Comparison of ENCODE assay signal across 27 cellular contexts in genomic region chr1:33261344-33261743, GRCh38. TPM values are rescaled to one million over a fixed set of nuclear protein-coding genes. Genes with fewer than 3 reads are reported as not detected.
DNase-seq lines count a peak whose midpoint lies in the region; ATAC-seq and TF ChIP-seq lines count a peak whose summit lies in the region.
"Had no signal": no experiment of that assay in that cellular context is flagged by ENCODE, and none has a peak within 500 bp of the region (broad histone marks: within the 10 kb centered on the region; RNA-seq: fewer than 3 reads in every experiment).

No MANE protein-coding gene starts in this region.

- no peaks in the 10 kb centered on the region for H3K27me3 Mint-ChIP-seq in endodermal cell (ENCODE audit: insufficient read depth)
- H3K27me3 Mint-ChIP-seq: central memory CD8-positive, alpha-beta T cell had no signal

- peaks cover 15% of the 10 kb centered on the region for H3K36me3 Mint-ChIP-seq in endodermal cell (ENCODE audit: low read depth)
- H3K36me3 Mint-ChIP-seq: WTC11 had no signal

- H3K4me3 Mint-ChIP-seq in endodermal cell, result no peak overlapping the region
- H3K4me3 Mint-ChIP-seq: central memory CD8-positive, alpha-beta T cell; H9; WTC11 had no signal

- H4K20me1 ChIP-seq in osteoblast (ENCODE audit: insufficient read depth, low read length), result peaks cover 53% of the 10 kb centered on the region

- intact Hi-C loops in adrenal gland (cut with DNase I), result no loop called here

- H3K27ac ChIP-seq in HUES48 (ENCODE audit: low read depth, low read length) (peak overlapping the region; percentile 12), adrenal gland (peak overlapping the region in 3 of 5 donors; percentile 47 to 64 (median 56)), endodermal cell (ENCODE audit: low read depth, low read length) (peak overlapping the region; percentile 92), osteoblast (ENCODE audit: low read depth, low read length) (no peak overlapping the region)
- H3K27ac ChIP-seq: gastrocnemius medialis, KMS-11, pancreas, SK-N-MC had no signal

- H3K9me3 Mint-ChIP-seq in endodermal cell, result no peaks in the 10 kb centered on the region
- H3K9me3 Mint-ChIP-seq: central memory CD8-positive, alpha-beta T cell; H9; WTC11 had no signal

- H3K9ac ChIP-seq in HUES48 (ENCODE audit: low read depth, low read length) (no peak overlapping the region), endodermal cell (ENCODE audit: extremely low read depth, low read length, poor library complexity, severe bottlenecking) (no peak overlapping the region)
- H3K9ac ChIP-seq: KMS-11 had no signal

- no peaks in the 10 kb centered on the region for H3K27me3 ChIP-seq in HUES48 (ENCODE audit: control insufficient read depth, insufficient read depth, low read length)
- H3K27me3 ChIP-seq in adrenal gland, result no peaks in the 10 kb centered on the region
- no peaks in the 10 kb centered on the region for H3K27me3 ChIP-seq in endodermal cell (ENCODE audit: control insufficient read depth, insufficient read depth, low read length, poor library complexity, severe bottlenecking)
- no peaks in the 10 kb centered on the region for H3K27me3 ChIP-seq in osteoblast (ENCODE audit: insufficient read depth, low read length)
- H3K27me3 ChIP-seq: gastrocnemius medialis, pancreas had no signal

- H3K4me1 ChIP-seq in HUES48 (ENCODE audit: control insufficient read depth, insufficient read depth, low read length), result peaks cover 12% of the 10 kb centered on the region
- peaks cover 24 to 47% of the 10 kb centered on the region in 2 donors for H3K4me1 ChIP-seq in adrenal gland (replicated peaks in 1 of 2)
- H3K4me1 ChIP-seq in endodermal cell (ENCODE audit: control insufficient read depth, insufficient read depth, low read length), result peaks cover 23% of the 10 kb centered on the region
- H3K4me1 ChIP-seq in osteoblast (ENCODE audit: insufficient read depth, low read length), result peaks cover 20% of the 10 kb centered on the region

- TF ChIP-seq CTCF in adrenal gland (IDR thresholded peaks at IDR 0.05) (no peak), endodermal cell (conservative IDR thresholded peaks at IDR 0.05) (no peak), osteoblast (IDR thresholded peaks at IDR 0.05; ENCODE audit: extremely low read depth, low read depth, low read length) (no peak)

- peak in 6 of 7 donors; percentile 55 to 76 (median 66) for DNase-seq in adrenal gland
- DNase-seq in endodermal cell, result no peak
- DNase-seq in osteoblast (ENCODE audit: insufficient read length, low spot score, missing footprints), result peak; percentile 70
- no peak for DNase-seq in middle frontal gyrus (ENCODE audit: extremely low spot score, low spot score)
- no peak for DNase-seq in inferior parietal cortex (ENCODE audit: extremely low spot score)
- DNase-seq: activated CD4-positive, alpha-beta T cell treated with anti-CD3 and anti-CD28 coated beads, Interleukin-2, amount 50 U/mL, for 48 hours; activated gamma-delta T cell; C1 segment of cervical spinal cord; Calu3; erythroblast; gastrocnemius medialis; H9; kidney; mammary epithelial cell; MV-4-11; NCI-H1694; NCI-H526 treated with DMSO at 0.1 percent for 48 hours; pancreas had no signal

- peaks cover 36% of the 10 kb centered on the region for H3K4me1 Mint-ChIP-seq in endodermal cell

- no peak overlapping the region for H3K4me2 ChIP-seq in osteoblast (ENCODE audit: insufficient read depth, low read length)
- H3K4me2 ChIP-seq: KMS-11 had no signal

- no peak for TF ChIP-seq POLR2A in adrenal gland (IDR thresholded peaks at IDR 0.05)

- no peak for ATAC-seq in HG03571 (IDR thresholded peaks at IDR 0.05; ENCODE audit: unreplicated experiment)
- ATAC-seq: gastrocnemius medialis, pancreas, WTC11 had no signal

- no peak overlapping the region for H3K27ac Mint-ChIP-seq in endodermal cell
- H3K27ac Mint-ChIP-seq: H9, WTC11 had no signal

- H3K4me3 ChIP-seq in HUES48 (ENCODE audit: low read depth, low read length), result no peak overlapping the region
- H3K4me3 ChIP-seq in adrenal gland, result no peak overlapping the region
- H3K4me3 ChIP-seq in endodermal cell (ENCODE audit: low read length), result no peak overlapping the region
- H3K4me3 ChIP-seq in osteoblast (ENCODE audit: insufficient read depth, low read length), result no peak overlapping the region
- H3K4me3 ChIP-seq: gastrocnemius medialis, pancreas, SK-N-MC had no signal

- H2AFZ ChIP-seq in osteoblast (ENCODE audit: low read length), result no peak overlapping the region

- 16 to 30% (median 25%) methylated on average over 7 of the region's 7 CpGs for WGBS in adrenal gland, 4 donors
- 84 to 86% methylated on average over 7 of the region's 7 CpGs for WGBS in endodermal cell (ENCODE audit: insufficient coverage in 1 of 2, insufficient read length in 1 of 2), 2 experiments

- H3K9me3 ChIP-seq in HUES48 (ENCODE audit: control insufficient read depth, insufficient read depth, low read length), result no peaks in the 10 kb centered on the region
- no peaks in the 10 kb centered on the region for H3K9me3 ChIP-seq in adrenal gland (replicated peaks in 1 of 3)
- H3K9me3 ChIP-seq in endodermal cell (ENCODE audit: control insufficient read depth, low read length), result no peaks in the 10 kb centered on the region
- H3K9me3 ChIP-seq in osteoblast (ENCODE audit: low read depth, low read length), result no peaks in the 10 kb centered on the region
- H3K9me3 ChIP-seq: gastrocnemius medialis, pancreas had no signal

- H3K79me2 ChIP-seq in osteoblast (ENCODE audit: insufficient read depth, low read length), result peaks cover 86% of the 10 kb centered on the region

- H3K36me3 ChIP-seq in HUES48 (ENCODE audit: control insufficient read depth, insufficient read depth, low read length), result peaks cover 4% of the 10 kb centered on the region; the same call in 1 of the 2 replicates
- peaks cover 0 to 5% of the 10 kb centered on the region in 2 donors for H3K36me3 ChIP-seq in adrenal gland (replicated peaks in 1 of 2)
- H3K36me3 ChIP-seq in endodermal cell (ENCODE audit: control insufficient read depth, insufficient read depth, low read length), result peaks cover 5% of the 10 kb centered on the region
- peaks cover 5% of the 10 kb centered on the region for H3K36me3 ChIP-seq in osteoblast (ENCODE audit: insufficient read depth, low read length)
- H3K36me3 ChIP-seq: gastrocnemius medialis, pancreas had no signal

RNA-seq across cellular contexts. Expression of gene ZNF362, which starts 5.1 kb away (rescaled TPM):
- total RNA-seq in adrenal gland, result 10 to 100 TPM; 16.4 to 36.7 (median 25.6) TPM
- 10 to 100 TPM in 2 of 3 donors, 1 to 10 TPM in 1; 7.8 to 37.3 (median 23.9) TPM for polyA plus RNA-seq in adrenal gland
- total RNA-seq in endodermal cell, result 10 to 100 TPM; 27.4 to 41.5 TPM
- polyA plus RNA-seq in endodermal cell (2013, experiment 1 of 2), result 49.5 TPM
- polyA plus RNA-seq in endodermal cell (2013, experiment 2 of 2), result 48.8 TPM
- 13.4 and 18.9 TPM in 2 replicates for total RNA-seq in osteoblast

RNA-seq across cellular contexts. Expression of gene A3GALT2, which starts 59.6 kb away (rescaled TPM):
- total RNA-seq in adrenal gland, result under 1 TPM in 1 of 8 donors, not detected in 7; 0.49 TPM
- polyA plus RNA-seq in adrenal gland, result under 1 TPM in 1 of 3 donors, not detected in 2; 0.17 TPM
- total RNA-seq in endodermal cell, result not detected
- polyA plus RNA-seq in endodermal cell (2013, experiment 1 of 2), result not detected
- polyA plus RNA-seq in endodermal cell (2013, experiment 2 of 2), result not detected
- total RNA-seq in osteoblast, result under 0.01 TPM in 1 of 2 replicates, not detected in the other
- total RNA-seq: Calu3; gastrocnemius medialis; H9; kidney; mammary epithelial cell; pancreas; T-helper 2 cell treated with Interferon-gamma antibody and Interleukin-4, amounts not matched to agents 100 ng/mL and 5 ng/mL, for 36 hours; urinary bladder; WTC11 had no signal
- polyA plus RNA-seq: AG04450, mammary epithelial cell, urinary bladder had no signal

Comparison
In these comparisons a context has a peak if more than half of its experiments do, and no peak if none do; other contexts are left out.
1. DNase-seq: peak in adrenal gland (6 of 7) and osteoblast (single experiment); none in endodermal cell (single experiment), middle frontal gyrus (single experiment) and inferior parietal cortex (single experiment).